Comparison of ENCODE assay signal across 1 cellular context in the genomic region with DNA sequence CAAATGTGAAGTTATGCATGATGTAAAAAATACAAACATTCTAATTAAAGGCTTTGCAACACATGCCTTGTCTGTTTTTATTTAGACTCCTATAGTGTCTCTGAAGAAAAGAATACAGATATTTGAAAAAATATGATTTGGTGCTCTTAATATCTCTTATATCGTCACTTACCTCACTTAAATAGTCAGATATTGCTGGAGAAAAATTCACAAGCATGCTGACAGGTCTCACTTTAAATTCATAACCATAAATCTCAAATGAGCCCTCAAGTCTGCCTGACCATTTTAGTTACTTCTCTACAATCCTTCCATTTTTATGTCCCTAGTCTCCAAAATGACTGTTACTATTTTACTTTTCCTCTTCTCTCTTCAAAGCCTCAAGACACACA.
TF ChIP-seq lines count a peak whose summit lies in the region.

No MANE protein-coding gene starts in this region.

TF ChIP-seq in HepG2, 621 proteins besides CTCF, POLR2A, EP300 and RAD21:
- peak; percentile 93 for TF ChIP-seq RBFOX2 (IDR thresholded peaks at IDR 0.05; ENCODE audit: low read depth, low read length)
- TF ChIP-seq ZC3H4 (CRISPR knock-in tag; IDR thresholded peaks at IDR 0.05; ENCODE audit: borderline replicate concordance), result no peak
- no peak for TF ChIP-seq ZNF766 (CRISPR knock-in tag; IDR thresholded peaks at IDR 0.05; ENCODE audit: borderline replicate concordance)
- no peak for TF ChIP-seq DNMT3B (CRISPR knock-in tag; conservative IDR thresholded peaks at IDR 0.05)
- no peak for TF ChIP-seq ZSCAN9 (CRISPR knock-in tag; IDR thresholded peaks at IDR 0.05; ENCODE audit: borderline replicate concordance)
- TF ChIP-seq, protein P1, sequence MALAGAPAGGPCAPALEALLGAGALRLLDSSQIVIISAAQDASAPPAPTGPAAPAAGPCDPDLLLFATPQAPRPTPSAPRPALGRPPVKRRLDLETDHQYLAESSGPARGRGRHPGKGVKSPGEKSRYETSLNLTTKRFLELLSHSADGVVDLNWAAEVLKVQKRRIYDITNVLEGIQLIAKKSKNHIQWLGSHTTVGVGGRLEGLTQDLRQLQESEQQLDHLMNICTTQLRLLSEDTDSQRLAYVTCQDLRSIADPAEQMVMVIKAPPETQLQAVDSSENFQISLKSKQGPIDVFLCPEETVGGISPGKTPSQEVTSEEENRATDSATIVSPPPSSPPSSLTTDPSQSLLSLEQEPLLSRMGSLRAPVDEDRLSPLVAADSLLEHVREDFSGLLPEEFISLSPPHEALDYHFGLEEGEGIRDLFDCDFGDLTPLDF (CRISPR knock-in tag; IDR thresholded peaks at IDR 0.05), result 0 out of 2 replicates have a peak, but pooled peaks have one; percentile 32
- no peak for TF ChIP-seq AKNA (CRISPR knock-in tag; IDR thresholded peaks at IDR 0.05; ENCODE audit: borderline replicate concordance)
- peak; percentile 23 for TF ChIP-seq HNRNPK (IDR thresholded peaks at IDR 0.05; ENCODE audit: low read depth, low read length, poor library complexity, severe bottlenecking)
- no peak for TF ChIP-seq ETV5 (CRISPR knock-in tag; IDR thresholded peaks at IDR 0.05; ENCODE audit: borderline replicate concordance)
- peak; percentile 52 for TF ChIP-seq AGO2 (optimal IDR thresholded peaks at IDR 0.05; ENCODE audit: low read depth, low read length)
